ENCODE assay signal across 8 cellular contexts in genomic region chr21:31730687-31731111, GRCh38. TPM values are rescaled to one million over a fixed set of nuclear protein-coding genes. Genes with fewer than 3 reads are reported as not detected.
DNase-seq lines count a peak whose midpoint lies in the region; FAIRE-seq and TF ChIP-seq lines count a peak whose summit lies in the region.

No MANE protein-coding gene starts in this region.

- no peaks in the 10 kb centered on the region for H3K9me3 ChIP-seq in neutrophil

- H3K27ac Mint-ChIP-seq in T-helper 1 cell treated with Interleukin-12 subunit alpha and Interleukin-12 subunit beta and Interleukin-4 antibody, amounts not matched to agents 30 μg/mL and 1 μg/mL, for 36 hours = peak overlapping the region; percentile 49

- H3K27ac ChIP-seq in neutrophil = peak overlapping the region; percentile 92

- peaks cover 3% of the 10 kb centered on the region for H3K36me3 Mint-ChIP-seq in T-helper 1 cell treated with Interleukin-12 subunit alpha and Interleukin-12 subunit beta and Interleukin-4 antibody, amounts not matched to agents 30 μg/mL and 1 μg/mL, for 36 hours (ENCODE audit: low read depth)

- peak overlapping the region; percentile 85 for H3K4me3 Mint-ChIP-seq in T-helper 1 cell treated with Interleukin-12 subunit alpha and Interleukin-12 subunit beta and Interleukin-4 antibody, amounts not matched to agents 30 μg/mL and 1 μg/mL, for 36 hours

- H3K36me3 ChIP-seq in neutrophil = no peaks in the 10 kb centered on the region

- H3K27me3 Mint-ChIP-seq in T-helper 1 cell treated with Interleukin-12 subunit alpha and Interleukin-12 subunit beta and Interleukin-4 antibody, amounts not matched to agents 30 μg/mL and 1 μg/mL, for 36 hours (ENCODE audit: low read depth) = no peaks in the 10 kb centered on the region

- H3K4me1 ChIP-seq in neutrophil (ENCODE audit: control insufficient read depth in 1 of 2, insufficient read depth in 1 of 2, low read depth in 1 of 2, low read length in 1 of 2) = peaks cover 30 to 32% of the 10 kb centered on the region in 2 experiments

- H3K27me3 ChIP-seq in neutrophil = no peaks in the 10 kb centered on the region

- peak; percentile 62 for FAIRE-seq in GM12892 (lab: Jason Lieb, UNC)

- no peaks in the 10 kb centered on the region for H3K9me3 Mint-ChIP-seq in T-helper 1 cell treated with Interleukin-12 subunit alpha and Interleukin-12 subunit beta and Interleukin-4 antibody, amounts not matched to agents 30 μg/mL and 1 μg/mL, for 36 hours

- H3K4me3 ChIP-seq in AG10803 (ENCODE audit: low read length) (peak overlapping the region; percentile 70), fibroblast of the aortic adventitia (ENCODE audit: low read depth, low read length) (peak overlapping the region; percentile 76), neutrophil (ENCODE audit: low read depth in 1 of 2, low read length in 1 of 2) (peak overlapping the region; percentile 84 to 91)

- DNase-seq in AG10803 (ENCODE audit: low read depth) = no peak
- DNase-seq in GM12892 (ENCODE audit: insufficient read length) = no peak
- peak; percentile 40 for DNase-seq in fibroblast of the aortic adventitia (ENCODE audit: low read depth)
- DNase-seq in GOT3 (lab: John Stamatoyannopoulos, UW) = no peak
- no peak for DNase-seq in NCI-H1048 (lab: John Stamatoyannopoulos, UW)
- no peak for DNase-seq in ureter (ENCODE audit: low spot score)

- TF ChIP-seq CTCF in AG10803 (conservative IDR thresholded peaks at IDR 0.05; ENCODE audit: low read length) = no peak
- TF ChIP-seq CTCF in fibroblast of the aortic adventitia (IDR thresholded peaks at IDR 0.05; ENCODE audit: insufficient read depth, low read length) = no peak
- no peak for TF ChIP-seq CTCF in neutrophil (IDR thresholded peaks at IDR 0.05)

- TF ChIP-seq POLR2A in GM12892 (IDR thresholded peaks at IDR 0.05; ENCODE audit: low read depth, low read length) = no peak

- H3K4me1 Mint-ChIP-seq in T-helper 1 cell treated with Interleukin-12 subunit alpha and Interleukin-12 subunit beta and Interleukin-4 antibody, amounts not matched to agents 30 μg/mL and 1 μg/mL, for 36 hours (ENCODE audit: low read depth) = peaks cover 2% of the 10 kb centered on the region

RNA-seq across cellular contexts. Expression of gene SCAF4, which starts 1.2 kb away (rescaled TPM):
- 16.6 TPM for polyA plus RNA-seq in GM12892 (2012; ENCODE audit: missing spikeins)
- 4.5 and 14.5 TPM in 2 replicates for total RNA-seq in fibroblast of the aortic adventitia (ENCODE audit: low replicate concordance)
- total RNA-seq in ureter = 44.2 TPM
